ENCODE assay signal across 2 cellular contexts in the genomic region with DNA sequence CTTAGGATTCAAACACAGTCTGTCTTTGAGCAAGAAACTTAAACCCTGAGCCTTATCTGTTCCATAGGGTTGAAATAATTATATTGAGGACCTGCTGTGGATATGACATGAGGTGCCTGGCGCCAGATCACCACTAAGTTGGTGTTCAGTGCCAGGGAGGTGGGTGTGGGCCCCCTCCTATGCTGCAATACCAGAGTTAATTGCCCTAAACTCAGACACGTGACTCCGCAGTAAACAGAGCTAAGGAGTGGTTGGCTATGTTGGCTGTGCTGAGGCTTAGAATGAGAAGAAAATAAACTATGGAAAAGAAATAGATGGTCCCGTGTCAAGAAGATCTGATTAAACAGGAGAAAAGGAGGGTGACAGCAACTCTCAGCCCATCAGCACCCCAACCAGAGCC.
TF ChIP-seq lines count a peak whose summit lies in the region.

No MANE protein-coding gene starts in this region.

TF ChIP-seq in GM23338, 12 proteins besides CTCF, POLR2A, EP300 and RAD21 (continued from another document and continues in another):
- TF ChIP-seq, protein P1, sequence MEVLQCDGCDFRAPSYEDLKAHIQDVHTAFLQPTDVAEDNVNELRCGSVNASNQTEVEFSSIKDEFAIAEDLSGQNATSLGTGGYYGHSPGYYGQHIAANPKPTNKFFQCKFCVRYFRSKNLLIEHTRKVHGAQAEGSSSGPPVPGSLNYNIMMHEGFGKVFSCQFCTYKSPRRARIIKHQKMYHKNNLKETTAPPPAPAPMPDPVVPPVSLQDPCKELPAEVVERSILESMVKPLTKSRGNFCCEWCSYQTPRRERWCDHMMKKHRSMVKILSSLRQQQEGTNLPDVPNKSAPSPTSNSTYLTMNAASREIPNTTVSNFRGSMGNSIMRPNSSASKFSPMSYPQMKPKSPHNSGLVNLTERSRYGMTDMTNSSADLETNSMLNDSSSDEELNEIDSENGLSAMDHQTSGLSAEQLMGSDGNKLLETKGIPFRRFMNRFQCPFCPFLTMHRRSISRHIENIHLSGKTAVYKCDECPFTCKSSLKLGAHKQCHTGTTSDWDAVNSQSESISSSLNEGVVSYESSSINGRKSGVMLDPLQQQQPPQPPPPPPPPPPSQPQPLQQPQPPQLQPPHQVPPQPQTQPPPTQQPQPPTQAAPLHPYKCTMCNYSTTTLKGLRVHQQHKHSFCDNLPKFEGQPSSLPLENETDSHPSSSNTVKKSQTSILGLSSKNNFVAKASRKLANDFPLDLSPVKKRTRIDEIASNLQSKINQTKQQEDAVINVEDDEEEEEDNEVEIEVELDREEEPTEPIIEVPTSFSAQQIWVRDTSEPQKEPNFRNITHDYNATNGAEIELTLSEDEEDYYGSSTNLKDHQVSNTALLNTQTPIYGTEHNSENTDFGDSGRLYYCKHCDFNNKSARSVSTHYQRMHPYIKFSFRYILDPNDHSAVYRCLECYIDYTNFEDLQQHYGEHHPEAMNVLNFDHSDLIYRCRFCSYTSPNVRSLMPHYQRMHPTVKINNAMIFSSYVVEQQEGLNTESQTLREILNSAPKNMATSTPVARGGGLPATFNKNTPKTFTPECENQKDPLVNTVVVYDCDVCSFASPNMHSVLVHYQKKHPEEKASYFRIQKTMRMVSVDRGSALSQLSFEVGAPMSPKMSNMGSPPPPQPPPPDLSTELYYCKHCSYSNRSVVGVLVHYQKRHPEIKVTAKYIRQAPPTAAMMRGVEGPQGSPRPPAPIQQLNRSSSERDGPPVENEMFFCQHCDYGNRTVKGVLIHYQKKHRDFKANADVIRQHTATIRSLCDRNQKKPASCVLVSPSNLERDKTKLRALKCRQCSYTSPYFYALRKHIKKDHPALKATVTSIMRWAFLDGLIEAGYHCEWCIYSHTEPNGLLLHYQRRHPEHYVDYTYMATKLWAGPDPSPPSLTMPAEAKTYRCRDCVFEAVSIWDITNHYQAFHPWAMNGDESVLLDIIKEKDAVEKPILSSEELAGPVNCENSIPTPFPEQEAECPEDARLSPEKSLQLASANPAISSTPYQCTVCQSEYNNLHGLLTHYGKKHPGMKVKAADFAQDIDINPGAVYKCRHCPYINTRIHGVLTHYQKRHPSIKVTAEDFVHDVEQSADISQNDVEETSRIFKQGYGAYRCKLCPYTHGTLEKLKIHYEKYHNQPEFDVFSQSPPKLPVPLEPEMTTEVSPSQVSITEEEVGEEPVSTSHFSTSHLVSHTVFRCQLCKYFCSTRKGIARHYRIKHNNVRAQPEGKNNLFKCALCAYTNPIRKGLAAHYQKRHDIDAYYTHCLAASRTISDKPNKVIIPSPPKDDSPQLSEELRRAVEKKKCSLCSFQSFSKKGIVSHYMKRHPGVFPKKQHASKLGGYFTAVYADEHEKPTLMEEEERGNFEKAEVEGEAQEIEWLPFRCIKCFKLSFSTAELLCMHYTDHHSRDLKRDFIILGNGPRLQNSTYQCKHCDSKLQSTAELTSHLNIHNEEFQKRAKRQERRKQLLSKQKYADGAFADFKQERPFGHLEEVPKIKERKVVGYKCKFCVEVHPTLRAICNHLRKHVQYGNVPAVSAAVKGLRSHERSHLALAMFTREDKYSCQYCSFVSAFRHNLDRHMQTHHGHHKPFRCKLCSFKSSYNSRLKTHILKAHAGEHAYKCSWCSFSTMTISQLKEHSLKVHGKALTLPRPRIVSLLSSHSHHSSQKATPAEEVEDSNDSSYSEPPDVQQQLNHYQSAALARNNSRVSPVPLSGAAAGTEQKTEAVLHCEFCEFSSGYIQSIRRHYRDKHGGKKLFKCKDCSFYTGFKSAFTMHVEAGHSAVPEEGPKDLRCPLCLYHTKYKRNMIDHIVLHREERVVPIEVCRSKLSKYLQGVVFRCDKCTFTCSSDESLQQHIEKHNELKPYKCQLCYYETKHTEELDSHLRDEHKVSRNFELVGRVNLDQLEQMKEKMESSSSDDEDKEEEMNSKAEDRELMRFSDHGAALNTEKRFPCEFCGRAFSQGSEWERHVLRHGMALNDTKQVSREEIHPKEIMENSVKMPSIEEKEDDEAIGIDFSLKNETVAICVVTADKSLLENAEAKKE (CRISPR knock-in tag; IDR thresholded peaks at IDR 0.05): no peak
- TF ChIP-seq CREB1 (CRISPR knock-in tag; IDR thresholded peaks at IDR 0.05; ENCODE audit: low read depth) (no peak), NANOG (IDR thresholded peaks at IDR 0.05; ENCODE audit: borderline replicate concordance) (no peak), STAT1 (IDR thresholded peaks at IDR 0.05; ENCODE audit: unreplicated experiment) (no peak), EZH2 (IDR thresholded peaks at IDR 0.05; ENCODE audit: low read depth, unreplicated experiment) (no peak), EZH2phosphoT487 (IDR thresholded peaks at IDR 0.05; ENCODE audit: unreplicated experiment) (no peak), JUNB (IDR thresholded peaks at IDR 0.05; ENCODE audit: unreplicated experiment) (no peak), ZNF114 (CRISPR knock-in tag; IDR thresholded peaks at IDR 0.05) (no peak)
- TF ChIP-seq, protein P2, sequence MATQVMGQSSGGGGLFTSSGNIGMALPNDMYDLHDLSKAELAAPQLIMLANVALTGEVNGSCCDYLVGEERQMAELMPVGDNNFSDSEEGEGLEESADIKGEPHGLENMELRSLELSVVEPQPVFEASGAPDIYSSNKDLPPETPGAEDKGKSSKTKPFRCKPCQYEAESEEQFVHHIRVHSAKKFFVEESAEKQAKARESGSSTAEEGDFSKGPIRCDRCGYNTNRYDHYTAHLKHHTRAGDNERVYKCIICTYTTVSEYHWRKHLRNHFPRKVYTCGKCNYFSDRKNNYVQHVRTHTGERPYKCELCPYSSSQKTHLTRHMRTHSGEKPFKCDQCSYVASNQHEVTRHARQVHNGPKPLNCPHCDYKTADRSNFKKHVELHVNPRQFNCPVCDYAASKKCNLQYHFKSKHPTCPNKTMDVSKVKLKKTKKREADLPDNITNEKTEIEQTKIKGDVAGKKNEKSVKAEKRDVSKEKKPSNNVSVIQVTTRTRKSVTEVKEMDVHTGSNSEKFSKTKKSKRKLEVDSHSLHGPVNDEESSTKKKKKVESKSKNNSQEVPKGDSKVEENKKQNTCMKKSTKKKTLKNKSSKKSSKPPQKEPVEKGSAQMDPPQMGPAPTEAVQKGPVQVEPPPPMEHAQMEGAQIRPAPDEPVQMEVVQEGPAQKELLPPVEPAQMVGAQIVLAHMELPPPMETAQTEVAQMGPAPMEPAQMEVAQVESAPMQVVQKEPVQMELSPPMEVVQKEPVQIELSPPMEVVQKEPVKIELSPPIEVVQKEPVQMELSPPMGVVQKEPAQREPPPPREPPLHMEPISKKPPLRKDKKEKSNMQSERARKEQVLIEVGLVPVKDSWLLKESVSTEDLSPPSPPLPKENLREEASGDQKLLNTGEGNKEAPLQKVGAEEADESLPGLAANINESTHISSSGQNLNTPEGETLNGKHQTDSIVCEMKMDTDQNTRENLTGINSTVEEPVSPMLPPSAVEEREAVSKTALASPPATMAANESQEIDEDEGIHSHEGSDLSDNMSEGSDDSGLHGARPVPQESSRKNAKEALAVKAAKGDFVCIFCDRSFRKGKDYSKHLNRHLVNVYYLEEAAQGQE (IDR thresholded peaks at IDR 0.05; ENCODE audit: unreplicated experiment): no peak
- TF ChIP-seq, protein P3, sequence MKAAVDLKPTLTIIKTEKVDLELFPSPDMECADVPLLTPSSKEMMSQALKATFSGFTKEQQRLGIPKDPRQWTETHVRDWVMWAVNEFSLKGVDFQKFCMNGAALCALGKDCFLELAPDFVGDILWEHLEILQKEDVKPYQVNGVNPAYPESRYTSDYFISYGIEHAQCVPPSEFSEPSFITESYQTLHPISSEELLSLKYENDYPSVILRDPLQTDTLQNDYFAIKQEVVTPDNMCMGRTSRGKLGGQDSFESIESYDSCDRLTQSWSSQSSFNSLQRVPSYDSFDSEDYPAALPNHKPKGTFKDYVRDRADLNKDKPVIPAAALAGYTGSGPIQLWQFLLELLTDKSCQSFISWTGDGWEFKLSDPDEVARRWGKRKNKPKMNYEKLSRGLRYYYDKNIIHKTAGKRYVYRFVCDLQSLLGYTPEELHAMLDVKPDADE (IDR thresholded peaks at IDR 0.05): no peak

TF ChIP-seq in HEK293, 187 proteins besides CTCF, POLR2A, EP300 and RAD21 (continued from another document):
- TF ChIP-seq, protein P4, sequence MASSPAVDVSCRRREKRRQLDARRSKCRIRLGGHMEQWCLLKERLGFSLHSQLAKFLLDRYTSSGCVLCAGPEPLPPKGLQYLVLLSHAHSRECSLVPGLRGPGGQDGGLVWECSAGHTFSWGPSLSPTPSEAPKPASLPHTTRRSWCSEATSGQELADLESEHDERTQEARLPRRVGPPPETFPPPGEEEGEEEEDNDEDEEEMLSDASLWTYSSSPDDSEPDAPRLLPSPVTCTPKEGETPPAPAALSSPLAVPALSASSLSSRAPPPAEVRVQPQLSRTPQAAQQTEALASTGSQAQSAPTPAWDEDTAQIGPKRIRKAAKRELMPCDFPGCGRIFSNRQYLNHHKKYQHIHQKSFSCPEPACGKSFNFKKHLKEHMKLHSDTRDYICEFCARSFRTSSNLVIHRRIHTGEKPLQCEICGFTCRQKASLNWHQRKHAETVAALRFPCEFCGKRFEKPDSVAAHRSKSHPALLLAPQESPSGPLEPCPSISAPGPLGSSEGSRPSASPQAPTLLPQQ (tag by site-specific recombination; IDR thresholded peaks at IDR 0.05): peak; percentile 77
- TF ChIP-seq KLF1 (tag by site-specific recombination; IDR thresholded peaks at IDR 0.05): peak; percentile 72
- peak; percentile 68 for TF ChIP-seq ZFHX2 (tag by site-specific recombination; conservative IDR thresholded peaks at IDR 0.05)
- TF ChIP-seq, protein P5, sequence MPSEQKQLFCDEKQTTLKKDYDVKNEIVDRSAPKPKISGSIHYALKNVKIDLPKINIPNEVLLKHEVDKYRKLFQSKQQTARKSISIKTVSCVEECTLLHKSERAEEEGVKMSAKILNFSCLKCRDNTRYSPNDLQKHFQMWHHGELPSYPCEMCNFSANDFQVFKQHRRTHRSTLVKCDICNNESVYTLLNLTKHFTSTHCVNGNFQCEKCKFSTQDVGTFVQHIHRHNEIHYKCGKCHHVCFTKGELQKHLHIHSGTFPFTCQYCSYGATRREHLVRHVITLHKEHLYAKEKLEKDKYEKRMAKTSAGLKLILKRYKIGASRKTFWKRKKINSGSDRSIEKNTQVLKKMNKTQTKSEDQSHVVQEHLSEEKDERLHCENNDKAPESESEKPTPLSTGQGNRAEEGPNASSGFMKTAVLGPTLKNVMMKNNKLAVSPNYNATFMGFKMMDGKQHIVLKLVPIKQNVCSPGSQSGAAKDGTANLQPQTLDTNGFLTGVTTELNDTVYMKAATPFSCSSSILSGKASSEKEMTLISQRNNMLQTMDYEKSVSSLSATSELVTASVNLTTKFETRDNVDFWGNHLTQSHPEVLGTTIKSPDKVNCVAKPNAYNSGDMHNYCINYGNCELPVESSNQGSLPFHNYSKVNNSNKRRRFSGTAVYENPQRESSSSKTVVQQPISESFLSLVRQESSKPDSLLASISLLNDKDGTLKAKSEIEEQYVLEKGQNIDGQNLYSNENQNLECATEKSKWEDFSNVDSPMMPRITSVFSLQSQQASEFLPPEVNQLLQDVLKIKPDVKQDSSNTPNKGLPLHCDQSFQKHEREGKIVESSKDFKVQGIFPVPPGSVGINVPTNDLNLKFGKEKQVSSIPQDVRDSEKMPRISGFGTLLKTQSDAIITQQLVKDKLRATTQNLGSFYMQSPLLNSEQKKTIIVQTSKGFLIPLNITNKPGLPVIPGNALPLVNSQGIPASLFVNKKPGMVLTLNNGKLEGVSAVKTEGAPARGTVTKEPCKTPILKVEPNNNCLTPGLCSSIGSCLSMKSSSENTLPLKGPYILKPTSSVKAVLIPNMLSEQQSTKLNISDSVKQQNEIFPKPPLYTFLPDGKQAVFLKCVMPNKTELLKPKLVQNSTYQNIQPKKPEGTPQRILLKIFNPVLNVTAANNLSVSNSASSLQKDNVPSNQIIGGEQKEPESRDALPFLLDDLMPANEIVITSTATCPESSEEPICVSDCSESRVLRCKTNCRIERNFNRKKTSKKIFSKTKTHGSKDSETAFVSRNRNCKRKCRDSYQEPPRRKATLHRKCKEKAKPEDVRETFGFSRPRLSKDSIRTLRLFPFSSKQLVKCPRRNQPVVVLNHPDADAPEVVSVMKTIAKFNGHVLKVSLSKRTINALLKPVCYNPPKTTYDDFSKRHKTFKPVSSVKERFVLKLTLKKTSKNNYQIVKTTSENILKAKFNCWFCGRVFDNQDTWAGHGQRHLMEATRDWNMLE (tag by site-specific recombination; conservative IDR thresholded peaks at IDR 0.05; ENCODE audit: low read depth): 0 out of 2 replicates have a peak, but pooled peaks have one; percentile 29
- peak; percentile 30; the same call in 1 of the 2 replicates for TF ChIP-seq ZIC2 (tag by site-specific recombination; IDR thresholded peaks at IDR 0.05)
- no peak for TF ChIP-seq ZNF664 (tag by site-specific recombination; IDR thresholded peaks at IDR 0.05)
